Comparison of ENCODE assay signal across 25 cellular contexts in the genomic region with DNA sequence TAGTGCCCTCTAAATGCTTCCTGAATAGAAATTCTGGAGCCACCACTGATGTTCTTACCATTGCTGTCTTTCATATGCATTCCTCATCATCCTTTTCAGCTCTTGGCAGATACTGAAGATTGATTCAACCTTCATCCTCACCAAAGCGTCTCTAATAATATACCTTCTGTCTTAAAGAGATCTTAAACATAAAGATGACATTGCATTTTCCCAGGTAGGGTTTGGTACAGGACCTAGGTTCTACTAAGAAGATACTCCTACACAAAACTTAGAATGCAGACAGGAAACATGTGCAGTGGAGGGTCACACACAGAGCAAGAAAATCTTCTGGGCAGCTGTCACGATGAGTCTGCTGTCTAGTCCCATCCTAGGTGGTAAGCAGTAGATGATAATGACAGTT.
"Had no signal": no experiment of that assay in that cellular context is flagged by ENCODE, and none has a peak within 500 bp of the region (broad histone marks: within the 10 kb centered on the region; RNA-seq: fewer than 3 reads in every experiment).

No MANE protein-coding gene starts in this region.

- FAIRE-seq: colon, endothelial cell of umbilical vein, frontal cortex, kidney had no signal

- DNase-seq: dermis blood vessel endothelial cell; dorsolateral prefrontal cortex; effector CD4-positive, alpha-beta T cell; effector memory CD4-positive, alpha-beta T cell; heart left ventricle; hypothalamus; immature natural killer cell; islet precursor cell; kidney; kidney glomerular epithelial cell; left colon; left lung; left ventricle myocardium superior; lower lobe of right lung; mesenchymal stem cell; mucosa of descending colon; naive B cell had no signal

- H3K4me3 ChIP-seq: coronary artery, dorsolateral prefrontal cortex, esophagus muscularis mucosa, gastroesophageal sphincter, heart left ventricle, hepatocyte, left lung, lower lobe of right lung, mucosa of descending colon had no signal

- H3K79me2 ChIP-seq: hepatocyte had no signal

- H3K9me3 ChIP-seq: esophagus muscularis mucosa, gastroesophageal sphincter, heart left ventricle, left lung, lower lobe of right lung, mucosa of descending colon had no signal

- H3K27me3 ChIP-seq: dorsolateral prefrontal cortex, esophagus muscularis mucosa, heart left ventricle, hepatocyte, left lung had no signal

- H3K27ac ChIP-seq: coronary artery, dorsolateral prefrontal cortex, esophagus muscularis mucosa, foreskin keratinocyte, gastroesophageal sphincter, heart left ventricle, hepatocyte, left lung, lower lobe of right lung had no signal

- H2AFZ ChIP-seq: hepatocyte had no signal

- H3K4me2 ChIP-seq: hepatocyte had no signal

- H3K4me1 ChIP-seq: esophagus muscularis mucosa, foreskin keratinocyte, gastroesophageal sphincter, heart left ventricle, left lung, lower lobe of right lung had no signal

- ATAC-seq: gastroesophageal sphincter, heart left ventricle, left colon, left lung, left ventricle myocardium superior, lower lobe of right lung, mucosa of descending colon had no signal

- H3K36me3 ChIP-seq: esophagus muscularis mucosa, heart left ventricle, left lung, lower lobe of right lung had no signal
